ENCODE assay signal across 18 cellular contexts in genomic region chr22:36204001-36204640, GRCh38. TPM values are rescaled to one million over a fixed set of nuclear protein-coding genes. Genes with fewer than 3 reads are reported as not detected.
DNase-seq lines count a peak whose midpoint lies in the region; ATAC-seq, FAIRE-seq and TF ChIP-seq lines count a peak whose summit lies in the region.
"Had no signal": no experiment of that assay in that cellular context is flagged by ENCODE, and none has a peak within 500 bp of the region (broad histone marks: within the 10 kb centered on the region; RNA-seq: fewer than 3 reads in every experiment).

No MANE protein-coding gene starts in this region.

- H3K9me3 ChIP-seq in small intestine (ENCODE audit: control insufficient read depth, low read depth): no peaks in the 10 kb centered on the region
- H3K9me3 ChIP-seq: A549, upper lobe of right lung had no signal

- peak overlapping the region; percentile 20 for H3K4me3 Mint-ChIP-seq in activated CD8-positive, alpha-beta memory T cell treated with anti-CD3 and anti-CD28 coated beads, Interleukin-2, amount 10 ng/mL, durations not matched to agents 7 days and 5 days
- H3K4me3 Mint-ChIP-seq in endothelial cell (ENCODE audit: unreplicated experiment): no peak overlapping the region
- no peak overlapping the region for H3K4me3 Mint-ChIP-seq in effector memory CD8-positive, alpha-beta T cell
- H3K4me3 Mint-ChIP-seq: stimulated activated memory B cell treated with anti-CD40 and anti-IgM and Interleukin-4, amounts not matched to agents 10 μg/mL and 1 μg/mL and 100 μg/mL, for 72 hours had no signal

- FAIRE-seq in small intestine (lab: Jason Lieb, UNC): no peak
- FAIRE-seq: A549 had no signal

- TF ChIP-seq CTCF in endothelial cell (IDR thresholded peaks at IDR 0.05; ENCODE audit: unreplicated experiment): no peak

- no peaks in the 10 kb centered on the region for H3K36me3 ChIP-seq in small intestine (ENCODE audit: control insufficient read depth in 2 of 2, insufficient read depth in 2 of 2, low read length in 2 of 2)
- H3K36me3 ChIP-seq: upper lobe of right lung had no signal

- peaks cover 8% of the 10 kb centered on the region for H3K36me3 Mint-ChIP-seq in activated CD8-positive, alpha-beta memory T cell treated with anti-CD3 and anti-CD28 coated beads, Interleukin-2, amount 10 ng/mL, durations not matched to agents 7 days and 5 days
- H3K36me3 Mint-ChIP-seq in endothelial cell (ENCODE audit: low read depth, unreplicated experiment): peaks cover 4% of the 10 kb centered on the region
- H3K36me3 Mint-ChIP-seq in effector memory CD8-positive, alpha-beta T cell (ENCODE audit: insufficient read depth): no peaks in the 10 kb centered on the region

- peak overlapping the region; percentile 24 to 63 for H3K27ac ChIP-seq in small intestine (ENCODE audit: low read depth in 1 of 2, low read length in 1 of 2)
- H3K27ac ChIP-seq: A549, upper lobe of right lung had no signal

- H3K4me1 Mint-ChIP-seq in activated CD8-positive, alpha-beta memory T cell treated with anti-CD3 and anti-CD28 coated beads, Interleukin-2, amount 10 ng/mL, durations not matched to agents 7 days and 5 days: peaks cover 55% of the 10 kb centered on the region
- peaks cover 35% of the 10 kb centered on the region for H3K4me1 Mint-ChIP-seq in endothelial cell (ENCODE audit: unreplicated experiment)
- H3K4me1 Mint-ChIP-seq in effector memory CD8-positive, alpha-beta T cell (ENCODE audit: low read depth in 2 of 2): peaks cover 0 to 3% of the 10 kb centered on the region in 2 donors

- CTCF ChIA-PET in activated CD8-positive, alpha-beta memory T cell treated with anti-CD3 and anti-CD28 coated beads, Interleukin-2, amount 10 ng/mL, durations not matched to agents 7 days and 5 days (lab: Charles Lee): interaction anchor here (1.6 kb wide), 3 partner anchors 13 to 82 kb away, joined by 4 to 6 read pairs (median 5); no protein-coding TSS in a partner anchor

- H3K4me3 ChIP-seq in small intestine (ENCODE audit: low read depth in 1 of 2, low read length in 2 of 2): peak overlapping the region in 1 of 2 donors; percentile 17
- H3K4me3 ChIP-seq: A549, upper lobe of right lung had no signal

- H3K9me3 Mint-ChIP-seq in activated CD8-positive, alpha-beta memory T cell treated with anti-CD3 and anti-CD28 coated beads, Interleukin-2, amount 10 ng/mL, durations not matched to agents 7 days and 5 days (ENCODE audit: low read depth): no peaks in the 10 kb centered on the region
- no peaks in the 10 kb centered on the region for H3K9me3 Mint-ChIP-seq in endothelial cell (ENCODE audit: unreplicated experiment)
- H3K9me3 Mint-ChIP-seq in effector memory CD8-positive, alpha-beta T cell: peaks cover 0 to under 1% of the 10 kb centered on the region in 2 donors

- DNase-seq in activated CD8-positive, alpha-beta memory T cell treated with anti-CD3 and anti-CD28 coated beads, Interleukin-2, amount 10 ng/mL, durations not matched to agents 7 days and 5 days: no peak
- no peak for DNase-seq in activated CD8-positive, alpha-beta memory T cell treated with anti-CD3 and anti-CD28 coated beads, Interleukin-2, amount 50 U/mL, for 4 hours
- no peak for DNase-seq in endothelial cell (ENCODE audit: low spot score)
- DNase-seq in small intestine: no peak
- no peak for DNase-seq in NCI-H2029 treated with DMSO at 0.1 percent for 48 hours (lab: John Stamatoyannopoulos, UW)
- no peak for DNase-seq in effector memory CD8-positive, alpha-beta T cell
- DNase-seq: activated naive CD4-positive, alpha-beta T cell treated with Interleukin-2 at 50 U/mL for 16 hours; cortex of kidney; naive thymus-derived CD8-positive, alpha-beta T cell; NCI-H1436; NCI-H82; T1000; upper lobe of right lung had no signal

- H3K4me1 ChIP-seq in small intestine (ENCODE audit: control insufficient read depth in 2 of 2, insufficient read depth in 1 of 2, low read depth in 1 of 2, low read length in 1 of 2): peaks cover 0 to 1% of the 10 kb centered on the region in 2 donors
- H3K4me1 ChIP-seq: A549 had no signal

- peaks cover 1% of the 10 kb centered on the region for H3K27me3 Mint-ChIP-seq in activated CD8-positive, alpha-beta memory T cell treated with anti-CD3 and anti-CD28 coated beads, Interleukin-2, amount 10 ng/mL, durations not matched to agents 7 days and 5 days
- peaks cover 8% of the 10 kb centered on the region for H3K27me3 Mint-ChIP-seq in endothelial cell (ENCODE audit: unreplicated experiment)
- H3K27me3 Mint-ChIP-seq in effector memory CD8-positive, alpha-beta T cell: peaks cover 33 to 59% of the 10 kb centered on the region in 2 donors

- no peaks in the 10 kb centered on the region for H3K27me3 ChIP-seq in small intestine (ENCODE audit: control insufficient read depth in 2 of 2, insufficient read depth in 2 of 2, low read length in 2 of 2)
- H3K27me3 ChIP-seq: upper lobe of right lung had no signal

- 21 to 55% (median 46%) methylated on average over 8 of the region's 8 CpGs for WGBS in small intestine, 3 donors

- ATAC-seq in activated CD8-positive, alpha-beta memory T cell treated with anti-CD3 and anti-CD28 coated beads, Interleukin-2, amount 10 ng/mL, durations not matched to agents 7 days and 5 days: no peak
- ATAC-seq in effector memory CD8-positive, alpha-beta T cell (replicated peaks): no peak
- ATAC-seq: A549; naive thymus-derived CD8-positive, alpha-beta T cell; PC-3; stimulated activated memory B cell treated with anti-CD40 and anti-IgM and Interleukin-4, amounts not matched to agents 10 μg/mL and 1 μg/mL and 100 μg/mL, for 72 hours; upper lobe of right lung had no signal

- no peak overlapping the region for H3K27ac Mint-ChIP-seq in activated CD8-positive, alpha-beta memory T cell treated with anti-CD3 and anti-CD28 coated beads, Interleukin-2, amount 10 ng/mL, durations not matched to agents 7 days and 5 days
- peak overlapping the region; percentile 33 for H3K27ac Mint-ChIP-seq in endothelial cell (ENCODE audit: unreplicated experiment)
- H3K27ac Mint-ChIP-seq in effector memory CD8-positive, alpha-beta T cell: no peak overlapping the region
- H3K27ac Mint-ChIP-seq: stimulated activated memory B cell treated with anti-CD40 and anti-IgM and Interleukin-4, amounts not matched to agents 10 μg/mL and 1 μg/mL and 100 μg/mL, for 72 hours had no signal

RNA-seq across cellular contexts. Expression of gene APOL4, which starts 2.5 kb away (rescaled TPM):
- 10 to 100 TPM; 17.0 to 22.6 TPM for total RNA-seq in activated CD8-positive, alpha-beta memory T cell treated with anti-CD3 and anti-CD28 coated beads, Interleukin-2, amount 10 ng/mL, durations not matched to agents 7 days and 5 days
- 4.4 TPM for total RNA-seq in endothelial cell (ENCODE audit: unreplicated experiment)
- polyA plus RNA-seq in small intestine: 10 to 100 TPM in 2 of 3 donors, 1 to 10 TPM in 1; 8.9 to 12.8 (median 10.3) TPM
- total RNA-seq: epithelial cell of proximal tubule; HT1080; naive thymus-derived CD8-positive, alpha-beta T cell had no signal
- polyA plus RNA-seq: A549; naive thymus-derived CD8-positive, alpha-beta T cell had no signal

RNA-seq across cellular contexts. Expression of gene APOL2, which starts 35.2 kb away (rescaled TPM):
- 10 to 100 TPM; 82.6 to 86.4 TPM for total RNA-seq in activated CD8-positive, alpha-beta memory T cell treated with anti-CD3 and anti-CD28 coated beads, Interleukin-2, amount 10 ng/mL, durations not matched to agents 7 days and 5 days
- 55.3 TPM for total RNA-seq in endothelial cell (ENCODE audit: unreplicated experiment)
- polyA plus RNA-seq in small intestine: 10 to 100 TPM; 28.1 to 68.4 (median 32.2) TPM

RNA-seq across cellular contexts. Expression of gene APOL3, which starts 43.6 kb away (rescaled TPM):
- total RNA-seq in activated CD8-positive, alpha-beta memory T cell treated with anti-CD3 and anti-CD28 coated beads, Interleukin-2, amount 10 ng/mL, durations not matched to agents 7 days and 5 days: 100 to 1,000 TPM; 134 to 160 TPM
- 1.2 TPM for total RNA-seq in endothelial cell (ENCODE audit: unreplicated experiment)
- 10 to 100 TPM; 16.3 to 44.7 (median 19.7) TPM for polyA plus RNA-seq in small intestine
- total RNA-seq: PC-3 had no signal
- polyA plus RNA-seq: A549 had no signal

RNA-seq across cellular contexts. Expression of gene APOL1, which starts 48.8 kb away (rescaled TPM):
- 10 to 100 TPM; 55.6 to 61.6 TPM for total RNA-seq in activated CD8-positive, alpha-beta memory T cell treated with anti-CD3 and anti-CD28 coated beads, Interleukin-2, amount 10 ng/mL, durations not matched to agents 7 days and 5 days
- total RNA-seq in endothelial cell (ENCODE audit: unreplicated experiment): 2.5 TPM
- 10 to 100 TPM in 1 of 3 donors, 1 to 10 TPM in 2; 8.4 to 32.2 (median 8.7) TPM for polyA plus RNA-seq in small intestine
- total RNA-seq: PC-3 had no signal

Comparison
In these comparisons a context has a peak if more than half of its experiments do, and no peak if none do; other contexts are left out.
1. RNA of gene APOL3, which starts 43.6 kb away (total RNA-seq): 134 to 160 TPM in activated CD8-positive, alpha-beta memory T cell treated with anti-CD3 and anti-CD28 coated beads, Interleukin-2, amount 10 ng/mL, durations not matched to agents 7 days and 5 days; 1.2 TPM in endothelial cell (single experiment); every median in the first group is over 10 times any median in the second.